Comparison of ENCODE assay signal across 13 cellular contexts in the genomic region with DNA sequence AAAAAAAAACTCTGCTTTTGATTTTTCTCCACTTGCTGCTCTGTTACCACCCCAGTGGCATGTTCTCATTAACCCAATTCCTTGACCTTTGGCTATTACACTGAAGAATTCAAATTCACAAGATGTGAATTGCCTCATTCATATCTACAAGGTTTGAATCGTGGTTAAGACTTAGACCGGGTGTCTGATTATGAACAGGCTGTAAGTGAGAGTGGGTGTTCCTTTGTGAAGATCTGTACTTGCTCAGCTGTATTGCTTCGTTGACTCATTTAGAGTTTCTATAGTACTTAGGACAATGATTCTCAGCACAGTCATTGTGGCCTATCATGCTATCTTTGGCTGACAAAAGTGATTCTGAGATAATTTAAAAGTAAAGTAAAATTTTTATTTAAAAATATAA.
A peak's percentile ranks its signal among the peaks of the same experiment; 100 is the strongest.
DNase-seq lines count a peak whose midpoint lies in the region; ATAC-seq lines count a peak whose summit lies in the region.
"Had no signal": no experiment of that assay in that cellular context is flagged by ENCODE, and none has a peak within 500 bp of the region (broad histone marks: within the 10 kb centered on the region; RNA-seq: fewer than 3 reads in every experiment).

No MANE protein-coding gene starts in this region.

- peak; percentile 58 for DNase-seq in glomerular visceral epithelial cell (ENCODE audit: extremely low spot score)
- DNase-seq in activated CD8-positive, alpha-beta memory T cell treated with anti-CD3 and anti-CD28 coated beads, Interleukin-2, amount 50 U/mL, for 48 hours = no peak
- DNase-seq in effector CD8-positive, alpha-beta T cell (lab: John Stamatoyannopoulos, UW) = no peak
- DNase-seq: activated CD4-positive, alpha-beta T cell treated with anti-CD3 and anti-CD28 coated beads, Interleukin-2, amount 50 U/mL, for 4 hours; esophagus squamous epithelium; left cardiac atrium; NCI-H1694 treated with DMSO at 0.1 percent for 48 hours; psoas muscle had no signal

- ATAC-seq in GM18502 (IDR thresholded peaks at IDR 0.05; ENCODE audit: poor library complexity, unreplicated experiment) (peak; percentile 73), GM21619 (IDR thresholded peaks at IDR 0.05; ENCODE audit: unreplicated experiment) (peak; percentile 70), HG03565 (IDR thresholded peaks at IDR 0.05; ENCODE audit: unreplicated experiment) (peak; percentile 96), HG02642 (IDR thresholded peaks at IDR 0.05; ENCODE audit: poor library complexity, unreplicated experiment) (no peak), GM19467 (IDR thresholded peaks at IDR 0.05; ENCODE audit: unreplicated experiment) (no peak)
- ATAC-seq: psoas muscle had no signal

Comparison
In these comparisons a context has a peak if more than half of its experiments do, and no peak if none do; other contexts are left out.
1. ATAC-seq: peak in GM18502 (single experiment), GM21619 (single experiment) and HG03565 (single experiment); none in HG02642 (single experiment) and GM19467 (single experiment).